Comparison of ENCODE assay signal across 8 cellular contexts in the genomic region with DNA sequence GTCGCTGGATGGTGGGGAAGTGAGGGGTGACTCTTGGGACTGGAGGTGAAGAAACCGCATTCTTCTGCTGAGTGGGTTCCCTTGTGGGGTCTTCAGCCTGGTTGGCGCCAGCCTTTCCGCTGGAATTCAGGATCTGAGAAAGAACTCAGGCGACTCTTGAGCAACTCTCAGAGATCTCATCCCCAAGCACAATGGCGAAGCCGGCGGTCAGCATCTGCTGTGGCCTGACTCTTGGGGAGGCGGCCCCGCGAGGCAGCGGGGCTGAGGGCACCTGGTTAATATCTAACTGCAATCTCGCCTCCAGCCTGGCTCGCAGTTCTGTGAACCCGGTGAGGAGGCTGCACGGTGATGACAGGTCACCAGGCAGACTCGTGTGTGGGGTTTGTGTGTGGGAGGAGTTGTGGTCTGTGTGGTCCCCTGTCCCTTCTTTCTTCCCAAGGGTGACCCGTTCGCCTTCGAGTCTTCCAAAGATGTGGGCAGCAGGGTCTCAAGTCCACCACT. TPM values are rescaled to one million over a fixed set of nuclear protein-coding genes. Genes with fewer than 3 reads are reported as not detected.
DNase-seq lines count a peak whose midpoint lies in the region; ATAC-seq and TF ChIP-seq lines count a peak whose summit lies in the region.

No MANE protein-coding gene starts in this region.

- H3K27ac ChIP-seq in PC-9 (no peak overlapping the region), hepatocyte (peak overlapping the region; percentile 99)

- no peak for ATAC-seq in GM18868 (IDR thresholded peaks at IDR 0.05; ENCODE audit: unreplicated experiment)

- H3K79me2 ChIP-seq in PC-9 (ENCODE audit: low read depth) (no peaks in the 10 kb centered on the region), hepatocyte (peaks cover 35% of the 10 kb centered on the region)

- intact Hi-C loops in PC-9 (cut with micrococcal nuclease; ENCODE audit: unreplicated experiment): loop anchor here (5.0 kb wide), 1 partner anchor 70 kb away; no protein-coding TSS in a partner anchor

- peaks cover 9% of the 10 kb centered on the region; the same call in 1 of the 2 replicates for H3K4me1 ChIP-seq in PC-9 (replicated peaks; ENCODE audit: insufficient read depth)
- H3K4me1 ChIP-seq in hepatocyte (ENCODE audit: insufficient read depth): peaks cover 10% of the 10 kb centered on the region

- H3K4me3 ChIP-seq in H7 (ENCODE audit: insufficient read depth, low read depth, low read length) (peak overlapping the region; percentile 57; the same call in 1 of the 2 replicates), PC-9 (peak overlapping the region; percentile 74), hepatocyte (peak overlapping the region; percentile 42)

- no peak for TF ChIP-seq CTCF in PC-9 (conservative IDR thresholded peaks at IDR 0.05)
- no peak for TF ChIP-seq CTCF in hepatocyte (IDR thresholded peaks at IDR 0.05; ENCODE audit: poor library complexity)

- CTCF ChIA-PET in PC-9 (lab: Charles Lee): no interaction called here

- DNase-seq in ELR (ENCODE audit: low read depth): peak; percentile 51
- peak; percentile 47 for DNase-seq in H7
- peak in 1 of 2 experiments; percentile 6 for DNase-seq in PC-9
- DNase-seq in amniotic epithelial cell (ENCODE audit: low read depth): peak; percentile 50
- DNase-seq in hepatocyte (ENCODE audit: low spot score): peak; percentile 83
- peak; percentile 68 for DNase-seq in retina
- DNase-seq in KG1 (lab: John Stamatoyannopoulos, UW): no peak

- H2AFZ ChIP-seq in PC-9: peak overlapping the region; percentile 91
- peak overlapping the region; percentile 12 for H2AFZ ChIP-seq in hepatocyte

- H3K27me3 ChIP-seq in H7 (ENCODE audit: control insufficient read depth, insufficient read depth, low read length) (peaks cover 9% of the 10 kb centered on the region; the same call in 1 of the 2 replicates), PC-9 (ENCODE audit: insufficient read depth, low read depth) (no peaks in the 10 kb centered on the region), hepatocyte (no peaks in the 10 kb centered on the region)

- no peaks in the 10 kb centered on the region for H3K9me3 ChIP-seq in PC-9 (ENCODE audit: insufficient read depth, low read depth)
- no peaks in the 10 kb centered on the region for H3K9me3 ChIP-seq in hepatocyte (ENCODE audit: low read depth)

- POLR2A ChIA-PET in PC-9 (lab: Charles Lee; ENCODE audit: unreplicated experiment): no interaction called here

- 10% methylated on average over 17 of the region's 20 CpGs for WGBS in hepatocyte (ENCODE audit: low lambda C conversion rate, missing lambda C conversion rate)

- H3F3A ChIP-seq in PC-9 (ENCODE audit: insufficient read depth, low read depth): no peaks in the 10 kb centered on the region; the same call in 1 of the 2 replicates

- no TSS peak for BruUV-seq in PC-9 (replicated peaks; lab: Mats Ljungman, UMichigan)

- peak overlapping the region; percentile 78 for H3K4me2 ChIP-seq in PC-9
- H3K4me2 ChIP-seq in hepatocyte: peak overlapping the region; percentile 82

- H4K20me1 ChIP-seq in PC-9 (ENCODE audit: insufficient read depth) (no peaks in the 10 kb centered on the region), hepatocyte (ENCODE audit: insufficient read depth, poor library complexity, severe bottlenecking) (no peaks in the 10 kb centered on the region)

- H3K9me2 ChIP-seq in PC-9 (ENCODE audit: insufficient read depth): no peaks in the 10 kb centered on the region
- no peaks in the 10 kb centered on the region for H3K9me2 ChIP-seq in hepatocyte (replicated peaks; ENCODE audit: insufficient read depth)

- H3K36me3 ChIP-seq in H7 (replicated peaks; ENCODE audit: control insufficient read depth, insufficient read depth, low read length) (no peaks in the 10 kb centered on the region), PC-9 (ENCODE audit: low read depth) (no peaks in the 10 kb centered on the region), hepatocyte (replicated peaks; ENCODE audit: insufficient read depth, low read depth) (no peaks in the 10 kb centered on the region)

RNA-seq across cellular contexts. Expression of gene ZNF441, which starts 0.9 kb away (rescaled TPM):
- not detected in 2 replicates for total RNA-seq in H7 (2014; rRNA removed; shearing (Covaris generic))
- total RNA-seq in PC-9 (2021) (1.6 and 1.7 TPM in 2 replicates), hepatocyte (6.2 and 6.7 TPM in 2 replicates)
- 2.9 and 6.4 TPM in 2 replicates for polyA plus RNA-seq in hepatocyte

RNA-seq across cellular contexts. Expression of gene ZNF823, which starts 28.9 kb away (rescaled TPM):
- 0.81 TPM in 1 of 2 replicates, not detected in the other for total RNA-seq in H7 (2014; rRNA removed; shearing (Covaris generic))
- total RNA-seq in PC-9 (2021) (6.7 and 7.4 TPM in 2 replicates), hepatocyte (10.4 and 13.9 TPM in 2 replicates)
- 3.4 and 3.8 TPM in 2 replicates for polyA plus RNA-seq in hepatocyte

RNA-seq across cellular contexts. Expression of gene ZNF491, which starts 30.6 kb away (rescaled TPM):
- 0.03 TPM in 1 of 2 replicates, not detected in the other for total RNA-seq in H7 (2014; rRNA removed; shearing (Covaris generic))
- total RNA-seq in PC-9 (2021) (not detected in 2 replicates), hepatocyte (2.9 and 4.8 TPM in 2 replicates)
- 0.95 and 2.0 TPM in 2 replicates for polyA plus RNA-seq in hepatocyte

RNA-seq across cellular contexts. Expression of gene ZNF440, which starts 46.4 kb away (rescaled TPM):
- 0.55 TPM in 1 of 2 replicates, not detected in the other for total RNA-seq in H7 (2014; rRNA removed; shearing (Covaris generic))
- total RNA-seq in PC-9 (2021): 12.5 and 13.1 TPM in 2 replicates
- 13.6 and 17.0 TPM in 2 replicates for total RNA-seq in hepatocyte
- polyA plus RNA-seq in hepatocyte: 1.9 and 3.0 TPM in 2 replicates
